Comparison of ENCODE assay signal across 8 cellular contexts in genomic region chr16:71499775-71500364, GRCh38. TPM values are rescaled to one million over a fixed set of nuclear protein-coding genes. Genes with fewer than 3 reads are reported as not detected.
DNase-seq lines count a peak whose midpoint lies in the region; ATAC-seq and TF ChIP-seq lines count a peak whose summit lies in the region.

No MANE protein-coding gene starts in this region.

- no peaks in the 10 kb centered on the region for H3K36me3 Mint-ChIP-seq in activated CD4-positive, alpha-beta T cell treated with anti-CD3 and anti-CD28 coated beads, Interleukin-2, amount 10 ng/mL, durations not matched to agents 7 days and 5 days (ENCODE audit: low read depth)
- H3K36me3 Mint-ChIP-seq in endodermal cell (ENCODE audit: low read depth) (no peaks in the 10 kb centered on the region), naive B cell (no peaks in the 10 kb centered on the region)

- no peak overlapping the region for H3K4me3 Mint-ChIP-seq in activated CD4-positive, alpha-beta T cell treated with anti-CD3 and anti-CD28 coated beads, Interleukin-2, amount 10 ng/mL, durations not matched to agents 7 days and 5 days
- H3K4me3 Mint-ChIP-seq in endodermal cell (no peak overlapping the region), naive B cell (no peak overlapping the region)

- H3K4me1 Mint-ChIP-seq in activated CD4-positive, alpha-beta T cell treated with anti-CD3 and anti-CD28 coated beads, Interleukin-2, amount 10 ng/mL, durations not matched to agents 7 days and 5 days: no peaks in the 10 kb centered on the region
- H3K4me1 Mint-ChIP-seq in endodermal cell (no peaks in the 10 kb centered on the region), naive B cell (no peaks in the 10 kb centered on the region)

- WGBS in endodermal cell (ENCODE audit: insufficient coverage in 1 of 2, insufficient read length in 1 of 2), 2 experiments: 0 to 1% methylated on average over 3 of the region's 3 CpGs

- DNase-seq in DMS 273 (lab: John Stamatoyannopoulos, UW; ENCODE audit: unreplicated experiment) (peak; percentile 80), H7 (peak; percentile 66), NCI-H524 (lab: John Stamatoyannopoulos, UW) (peak; percentile 87 to 95), endodermal cell (peak; percentile 79), naive B cell (peak; percentile 53), ureter (ENCODE audit: low spot score) (peak; percentile 54)
- DNase-seq in activated CD4-positive, alpha-beta T cell treated with anti-CD3 and anti-CD28 coated beads, Interleukin-2, amount 10 ng/mL, durations not matched to agents 7 days and 5 days: peak; percentile 67

- H3K36me3 ChIP-seq in H7 (replicated peaks; ENCODE audit: control insufficient read depth, insufficient read depth, low read length) (no peaks in the 10 kb centered on the region), endodermal cell (ENCODE audit: control insufficient read depth, insufficient read depth, low read length) (no peaks in the 10 kb centered on the region)

- no peaks in the 10 kb centered on the region for H3K9me3 ChIP-seq in endodermal cell (ENCODE audit: control insufficient read depth, low read length)

- no peaks in the 10 kb centered on the region for H3K27me3 ChIP-seq in H7 (ENCODE audit: control insufficient read depth, insufficient read depth, low read length)
- no peaks in the 10 kb centered on the region for H3K27me3 ChIP-seq in endodermal cell (ENCODE audit: control insufficient read depth, insufficient read depth, low read length, poor library complexity, severe bottlenecking)

- H3K27me3 Mint-ChIP-seq in activated CD4-positive, alpha-beta T cell treated with anti-CD3 and anti-CD28 coated beads, Interleukin-2, amount 10 ng/mL, durations not matched to agents 7 days and 5 days: no peaks in the 10 kb centered on the region
- no peaks in the 10 kb centered on the region for H3K27me3 Mint-ChIP-seq in endodermal cell (ENCODE audit: insufficient read depth)
- peaks cover 14 to 37% (median 27%) of the 10 kb centered on the region in 3 donors for H3K27me3 Mint-ChIP-seq in naive B cell

- no peaks in the 10 kb centered on the region for H3K4me1 ChIP-seq in endodermal cell (ENCODE audit: control insufficient read depth, insufficient read depth, low read length)

- peak; percentile 82 for TF ChIP-seq CTCF in endodermal cell (conservative IDR thresholded peaks at IDR 0.05)

- H3K4me3 ChIP-seq in H7 (ENCODE audit: insufficient read depth, low read depth, low read length): no peak overlapping the region
- no peak overlapping the region for H3K4me3 ChIP-seq in endodermal cell (ENCODE audit: low read length)

- CTCF ChIA-PET in activated CD4-positive, alpha-beta T cell treated with anti-CD3 and anti-CD28 coated beads, Interleukin-2, amount 10 ng/mL, durations not matched to agents 7 days and 5 days (lab: Charles Lee): interaction anchor here (0.8 to 3.2 kb wide), 5 partner anchors 9 to 111 kb away, joined by 3 to 21 read pairs (median 3); no protein-coding TSS in a partner anchor

- ATAC-seq in naive B cell (ENCODE audit: low read depth in 2 of 2) (peak; percentile 68 to 86), GM18873 (IDR thresholded peaks at IDR 0.05; ENCODE audit: low FRiP score, unreplicated experiment) (no peak)

- no peaks in the 10 kb centered on the region for H3K9me3 Mint-ChIP-seq in activated CD4-positive, alpha-beta T cell treated with anti-CD3 and anti-CD28 coated beads, Interleukin-2, amount 10 ng/mL, durations not matched to agents 7 days and 5 days
- H3K9me3 Mint-ChIP-seq in endodermal cell (no peaks in the 10 kb centered on the region), naive B cell (no peaks in the 10 kb centered on the region)

- H3K9ac ChIP-seq in endodermal cell (ENCODE audit: extremely low read depth, low read length, poor library complexity, severe bottlenecking): no peak overlapping the region

- no peak overlapping the region for H3K27ac Mint-ChIP-seq in activated CD4-positive, alpha-beta T cell treated with anti-CD3 and anti-CD28 coated beads, Interleukin-2, amount 10 ng/mL, durations not matched to agents 7 days and 5 days
- H3K27ac Mint-ChIP-seq in endodermal cell (no peak overlapping the region), naive B cell (no peak overlapping the region)

- H3K27ac ChIP-seq in endodermal cell (ENCODE audit: low read depth, low read length): no peak overlapping the region

- POLR2A ChIA-PET in activated CD4-positive, alpha-beta T cell treated with anti-CD3 and anti-CD28 coated beads, Interleukin-2, amount 10 ng/mL, durations not matched to agents 7 days and 5 days (lab: Charles Lee): no interaction called here

RNA-seq across cellular contexts. Expression of gene ZNF19, which starts 10.7 kb away (rescaled TPM):
- 1.7 and 2.6 TPM in 2 replicates for total RNA-seq in H7 (2014; rRNA removed; shearing (Covaris generic))
- total RNA-seq in activated CD4-positive, alpha-beta T cell treated with anti-CD3 and anti-CD28 coated beads, Interleukin-2, amount 10 ng/mL, durations not matched to agents 7 days and 5 days: 1 to 10 TPM; 2.1 to 3.2 TPM
- total RNA-seq in endodermal cell (1 to 10 TPM; 5.8 to 8.5 TPM), ureter (19.0 TPM)
- 5.0 TPM for polyA plus RNA-seq in endodermal cell (2013, experiment 1 of 2)
- polyA plus RNA-seq in endodermal cell (2013, experiment 2 of 2): 5.3 TPM
- polyA plus RNA-seq in naive B cell (ENCODE audit: low read depth in 6 of 6): 1 to 10 TPM in 5 of 6 donors, not detected in 1; 1.6 to 3.5 (median 2.9) TPM

RNA-seq across cellular contexts. Expression of gene CHST4, which starts 26.4 kb away (rescaled TPM):
- 6.7 and 7.6 TPM in 2 replicates for total RNA-seq in H7 (2014; rRNA removed; shearing (Covaris generic))
- total RNA-seq in activated CD4-positive, alpha-beta T cell treated with anti-CD3 and anti-CD28 coated beads, Interleukin-2, amount 10 ng/mL, durations not matched to agents 7 days and 5 days: not detected
- 1 to 10 TPM; 1.9 to 3.2 TPM for total RNA-seq in endodermal cell
- 1.1 TPM for polyA plus RNA-seq in endodermal cell (2013, experiment 1 of 2)
- polyA plus RNA-seq in endodermal cell (2013, experiment 2 of 2): 1.2 TPM
- polyA plus RNA-seq in naive B cell (ENCODE audit: low read depth in 6 of 6): not detected
- 0.16 TPM for total RNA-seq in ureter

RNA-seq across cellular contexts. Expression of gene ZNF23, which starts 37.8 kb away (rescaled TPM):
- 9.8 and 11.5 TPM in 2 replicates for total RNA-seq in H7 (2014; rRNA removed; shearing (Covaris generic))
- total RNA-seq in activated CD4-positive, alpha-beta T cell treated with anti-CD3 and anti-CD28 coated beads, Interleukin-2, amount 10 ng/mL, durations not matched to agents 7 days and 5 days: 1 to 10 TPM; 7.0 to 7.1 TPM
- 10 to 100 TPM in 1 of 2 donors, 1 to 10 TPM in 1; 9.4 to 13.6 TPM for total RNA-seq in endodermal cell
- 11.8 TPM for polyA plus RNA-seq in endodermal cell (2013, experiment 1 of 2)
- 10.8 TPM for polyA plus RNA-seq in endodermal cell (2013, experiment 2 of 2)
- polyA plus RNA-seq in naive B cell (ENCODE audit: low read depth in 6 of 6): 10 to 100 TPM in 2 of 6 donors, 1 to 10 TPM in 4; 4.3 to 12.1 (median 7.3) TPM
- 11.6 TPM for total RNA-seq in ureter

RNA-seq across cellular contexts. Expression of gene TLE7, which starts 58.0 kb away (rescaled TPM):
- total RNA-seq in H7 (2014; rRNA removed; shearing (Covaris generic)): not detected in 2 replicates
- total RNA-seq in activated CD4-positive, alpha-beta T cell treated with anti-CD3 and anti-CD28 coated beads, Interleukin-2, amount 10 ng/mL, durations not matched to agents 7 days and 5 days: not detected
- total RNA-seq in endodermal cell (under 1 TPM; 0.22 to 0.24 TPM), ureter (not detected)
- polyA plus RNA-seq in endodermal cell (2013, experiment 1 of 2): not detected
- polyA plus RNA-seq in endodermal cell (2013, experiment 2 of 2): not detected
- polyA plus RNA-seq in naive B cell (ENCODE audit: low read depth in 6 of 6): not detected
